3 cellular contexts compared by ENCODE assay signal in the genomic region with DNA sequence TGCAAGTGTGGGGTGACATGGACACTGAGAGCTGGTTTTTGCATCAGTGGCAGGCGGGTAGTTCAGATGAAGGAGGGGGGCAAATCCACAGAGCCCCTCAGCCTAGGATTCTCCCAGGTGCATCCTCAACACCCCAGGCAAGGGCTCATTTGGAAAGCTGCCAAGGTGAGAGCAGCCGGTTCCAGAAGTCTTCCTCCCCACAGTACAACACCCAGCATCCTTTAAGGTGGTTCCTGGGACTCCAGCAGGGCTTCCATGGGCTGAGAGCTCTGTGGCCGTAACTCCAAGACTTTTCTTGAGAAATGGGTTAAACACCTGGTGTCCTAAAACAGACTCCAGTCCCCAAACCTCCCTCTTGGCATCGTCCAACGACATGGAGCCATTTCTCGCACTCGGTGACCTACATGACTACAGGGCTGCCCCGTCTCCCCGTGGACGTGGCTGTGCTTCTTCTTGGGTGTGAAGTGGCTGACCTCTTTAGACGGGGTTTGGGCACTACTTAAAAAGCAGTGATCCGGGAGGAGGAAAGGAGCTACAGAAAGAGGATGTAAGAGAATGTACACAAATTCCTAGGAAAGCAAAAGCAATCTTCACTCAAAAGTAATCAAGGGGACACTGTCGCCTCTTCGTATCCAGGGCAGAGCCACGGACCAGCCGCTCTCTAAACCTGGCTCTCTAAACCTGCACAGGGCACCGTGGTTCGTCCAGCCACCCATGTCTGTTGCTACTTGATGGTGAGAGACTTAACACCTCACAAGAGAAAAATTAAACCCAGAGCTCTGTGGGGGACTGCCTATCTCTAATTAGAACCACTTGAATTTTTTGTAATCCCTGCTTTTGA.
TF ChIP-seq lines count a peak whose summit lies in the region.

No MANE protein-coding gene starts in this region.

TF ChIP-seq in SK-N-SH, 30 proteins besides CTCF, POLR2A, EP300 and RAD21:
- TF ChIP-seq MXI1 (IDR thresholded peaks at IDR 0.05; ENCODE audit: low read depth, low read length) (no peak), RCOR1 (IDR thresholded peaks at IDR 0.05; ENCODE audit: low read length) (no peak), GATA2 (CRISPR knock-in tag; IDR thresholded peaks at IDR 0.05) (no peak), ELF1 (IDR thresholded peaks at IDR 0.05) (no peak), FOXM1 (IDR thresholded peaks at IDR 0.05; ENCODE audit: low read depth) (no peak)
- TF ChIP-seq, protein P1, sequence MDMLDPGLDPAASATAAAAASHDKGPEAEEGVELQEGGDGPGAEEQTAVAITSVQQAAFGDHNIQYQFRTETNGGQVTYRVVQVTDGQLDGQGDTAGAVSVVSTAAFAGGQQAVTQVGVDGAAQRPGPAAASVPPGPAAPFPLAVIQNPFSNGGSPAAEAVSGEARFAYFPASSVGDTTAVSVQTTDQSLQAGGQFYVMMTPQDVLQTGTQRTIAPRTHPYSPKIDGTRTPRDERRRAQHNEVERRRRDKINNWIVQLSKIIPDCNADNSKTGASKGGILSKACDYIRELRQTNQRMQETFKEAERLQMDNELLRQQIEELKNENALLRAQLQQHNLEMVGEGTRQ (IDR thresholded peaks at IDR 0.05; ENCODE audit: borderline replicate concordance, low read depth, low read length): no peak
- TF ChIP-seq, protein P2, sequence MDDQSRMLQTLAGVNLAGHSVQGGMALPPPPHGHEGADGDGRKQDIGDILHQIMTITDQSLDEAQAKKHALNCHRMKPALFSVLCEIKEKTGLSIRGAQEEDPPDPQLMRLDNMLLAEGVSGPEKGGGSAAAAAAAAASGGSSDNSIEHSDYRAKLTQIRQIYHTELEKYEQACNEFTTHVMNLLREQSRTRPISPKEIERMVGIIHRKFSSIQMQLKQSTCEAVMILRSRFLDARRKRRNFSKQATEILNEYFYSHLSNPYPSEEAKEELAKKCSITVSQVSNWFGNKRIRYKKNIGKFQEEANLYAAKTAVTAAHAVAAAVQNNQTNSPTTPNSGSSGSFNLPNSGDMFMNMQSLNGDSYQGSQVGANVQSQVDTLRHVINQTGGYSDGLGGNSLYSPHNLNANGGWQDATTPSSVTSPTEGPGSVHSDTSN (IDR thresholded peaks at IDR 0.05): no peak

TF ChIP-seq in SK-N-SH treated with all-trans-retinoic acid at 6 μM for 48 hours, 23 proteins besides CTCF, POLR2A, EP300 and RAD21:
- TF ChIP-seq CSDC2 (CRISPR knock-in tag; IDR thresholded peaks at IDR 0.05) (no peak), ESRRG (CRISPR knock-in tag; IDR thresholded peaks at IDR 0.05) (no peak), SNAI2 (CRISPR knock-in tag; IDR thresholded peaks at IDR 0.05) (no peak), ZNF565 (CRISPR knock-in tag; conservative IDR thresholded peaks at IDR 0.05; ENCODE audit: low read depth) (no peak), TCF4 (CRISPR knock-in tag; IDR thresholded peaks at IDR 0.05; ENCODE audit: borderline replicate concordance) (no peak), ZFP3 (CRISPR knock-in tag; IDR thresholded peaks at IDR 0.05) (no peak), TOX (CRISPR knock-in tag; IDR thresholded peaks at IDR 0.05; ENCODE audit: borderline replicate concordance) (no peak), OSR1 (CRISPR knock-in tag; IDR thresholded peaks at IDR 0.05) (no peak), ZNF70 (CRISPR knock-in tag; IDR thresholded peaks at IDR 0.05) (no peak)
- TF ChIP-seq, protein P3, sequence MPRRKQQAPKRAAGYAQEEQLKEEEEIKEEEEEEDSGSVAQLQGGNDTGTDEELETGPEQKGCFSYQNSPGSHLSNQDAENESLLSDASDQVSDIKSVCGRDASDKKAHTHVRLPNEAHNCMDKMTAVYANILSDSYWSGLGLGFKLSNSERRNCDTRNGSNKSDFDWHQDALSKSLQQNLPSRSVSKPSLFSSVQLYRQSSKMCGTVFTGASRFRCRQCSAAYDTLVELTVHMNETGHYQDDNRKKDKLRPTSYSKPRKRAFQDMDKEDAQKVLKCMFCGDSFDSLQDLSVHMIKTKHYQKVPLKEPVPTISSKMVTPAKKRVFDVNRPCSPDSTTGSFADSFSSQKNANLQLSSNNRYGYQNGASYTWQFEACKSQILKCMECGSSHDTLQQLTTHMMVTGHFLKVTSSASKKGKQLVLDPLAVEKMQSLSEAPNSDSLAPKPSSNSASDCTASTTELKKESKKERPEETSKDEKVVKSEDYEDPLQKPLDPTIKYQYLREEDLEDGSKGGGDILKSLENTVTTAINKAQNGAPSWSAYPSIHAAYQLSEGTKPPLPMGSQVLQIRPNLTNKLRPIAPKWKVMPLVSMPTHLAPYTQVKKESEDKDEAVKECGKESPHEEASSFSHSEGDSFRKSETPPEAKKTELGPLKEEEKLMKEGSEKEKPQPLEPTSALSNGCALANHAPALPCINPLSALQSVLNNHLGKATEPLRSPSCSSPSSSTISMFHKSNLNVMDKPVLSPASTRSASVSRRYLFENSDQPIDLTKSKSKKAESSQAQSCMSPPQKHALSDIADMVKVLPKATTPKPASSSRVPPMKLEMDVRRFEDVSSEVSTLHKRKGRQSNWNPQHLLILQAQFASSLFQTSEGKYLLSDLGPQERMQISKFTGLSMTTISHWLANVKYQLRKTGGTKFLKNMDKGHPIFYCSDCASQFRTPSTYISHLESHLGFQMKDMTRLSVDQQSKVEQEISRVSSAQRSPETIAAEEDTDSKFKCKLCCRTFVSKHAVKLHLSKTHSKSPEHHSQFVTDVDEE (CRISPR knock-in tag; IDR thresholded peaks at IDR 0.05): no peak
TF ChIP-seq in SK-N-SH treated with all-trans-retinoic acid at 6 μM for 48 hours: peak in this region for 0.

TF ChIP-seq in H1, 55 proteins besides CTCF, POLR2A, EP300 and RAD21:
- TF ChIP-seq SUZ12 (IDR thresholded peaks at IDR 0.05; ENCODE audit: low read length) (no peak), GTF2F1 (IDR thresholded peaks at IDR 0.05; ENCODE audit: borderline replicate concordance, low read depth, low read length) (no peak), SIN3A (conservative IDR thresholded peaks at IDR 0.05 in 1 of 2, IDR thresholded peaks at IDR 0.05 in 1 of 2; ENCODE audit: low read depth in 1 of 2, low read length in 2 of 2) (no peak), POLR2AphosphoS5 (IDR thresholded peaks at IDR 0.05; ENCODE audit: low read depth, low read length) (no peak), KDM1A (IDR thresholded peaks at IDR 0.05; ENCODE audit: borderline replicate concordance, low read length) (no peak), FOSL1 (IDR thresholded peaks at IDR 0.05; ENCODE audit: insufficient read depth, low read depth, low read length) (no peak)
- TF ChIP-seq, protein P4, sequence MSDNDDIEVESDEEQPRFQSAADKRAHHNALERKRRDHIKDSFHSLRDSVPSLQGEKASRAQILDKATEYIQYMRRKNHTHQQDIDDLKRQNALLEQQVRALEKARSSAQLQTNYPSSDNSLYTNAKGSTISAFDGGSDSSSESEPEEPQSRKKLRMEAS (IDR thresholded peaks at IDR 0.05): no peak
